9 cellular contexts compared by ENCODE assay signal in the genomic region with DNA sequence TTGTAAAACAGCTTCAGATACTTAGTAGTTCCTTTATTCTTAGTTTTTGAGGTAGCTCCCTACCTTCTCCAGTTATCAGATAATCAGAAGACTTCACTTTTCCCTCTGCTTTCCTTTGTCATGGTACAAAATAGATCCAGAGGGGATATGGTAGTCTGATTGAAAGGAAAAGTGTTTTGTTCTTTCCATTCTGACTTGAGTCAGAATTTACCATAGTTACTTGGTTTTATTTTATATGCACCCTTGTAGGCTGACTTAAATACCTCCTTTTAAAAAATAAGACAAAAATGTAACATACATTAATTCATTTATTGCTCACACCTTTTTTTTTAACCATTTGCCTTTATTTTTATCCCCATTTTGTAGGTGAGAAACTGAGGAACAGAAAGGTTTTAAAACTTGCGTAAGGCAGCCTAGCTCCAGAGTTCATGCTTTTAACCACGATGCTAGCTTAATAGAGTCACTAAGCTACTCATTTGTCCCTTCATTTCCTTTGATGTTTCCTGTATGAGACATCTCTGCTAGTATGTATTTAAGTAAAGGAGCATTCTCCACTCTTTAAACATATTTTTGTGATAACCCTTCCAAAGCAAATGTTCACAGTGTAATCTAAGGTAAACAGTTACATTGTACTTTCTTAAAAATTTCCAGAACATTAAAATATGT.
DNase-seq lines count a peak whose midpoint lies in the region; ATAC-seq and TF ChIP-seq lines count a peak whose summit lies in the region.
"Had no signal": no experiment of that assay in that cellular context is flagged by ENCODE, and none has a peak within 500 bp of the region (broad histone marks: within the 10 kb centered on the region; RNA-seq: fewer than 3 reads in every experiment).

No MANE protein-coding gene starts in this region.

- H3K4me3 Mint-ChIP-seq in HFFc6: no peak overlapping the region
- no peak overlapping the region for H3K4me3 Mint-ChIP-seq in stimulated activated memory B cell treated with anti-CD40 and anti-IgM and Interleukin-4, amounts not matched to agents 10 μg/mL and 1 μg/mL and 100 μg/mL, for 72 hours

- DNase-seq in HFFc6 (peak; percentile 48), iris pigment epithelial cell (ENCODE audit: low read depth) (peak; percentile 62), DMS53 treated with DMSO at 0.1 percent for 48 hours (lab: John Stamatoyannopoulos, UW; ENCODE audit: unreplicated experiment) (no peak), HT-29 (ENCODE audit: low spot score) (no peak), medulla oblongata (ENCODE audit: extremely low spot score) (no peak), HUDEP-2 (lab: John Stamatoyannopoulos, UW; ENCODE audit: unreplicated experiment in 76 of 76) (no peak)
- DNase-seq: SHP77 had no signal

- ATAC-seq in stimulated activated memory B cell treated with anti-CD40 and anti-IgM and Interleukin-4, amounts not matched to agents 10 μg/mL and 1 μg/mL and 100 μg/mL, for 72 hours: no peak

- H3K27me3 Mint-ChIP-seq in HFFc6 (ENCODE audit: insufficient read depth): no peaks in the 10 kb centered on the region
- no peaks in the 10 kb centered on the region for H3K27me3 Mint-ChIP-seq in stimulated activated memory B cell treated with anti-CD40 and anti-IgM and Interleukin-4, amounts not matched to agents 10 μg/mL and 1 μg/mL and 100 μg/mL, for 72 hours

- H3K27ac ChIP-seq in VCaP: peak overlapping the region; percentile 24

- H3K4me1 Mint-ChIP-seq in HFFc6 (ENCODE audit: low read depth): peaks cover 21% of the 10 kb centered on the region
- H3K4me1 Mint-ChIP-seq in stimulated activated memory B cell treated with anti-CD40 and anti-IgM and Interleukin-4, amounts not matched to agents 10 μg/mL and 1 μg/mL and 100 μg/mL, for 72 hours: peaks cover 39% of the 10 kb centered on the region

- no peak overlapping the region for H3K27ac Mint-ChIP-seq in HFFc6
- peak overlapping the region; percentile 68 for H3K27ac Mint-ChIP-seq in stimulated activated memory B cell treated with anti-CD40 and anti-IgM and Interleukin-4, amounts not matched to agents 10 μg/mL and 1 μg/mL and 100 μg/mL, for 72 hours

- no peaks in the 10 kb centered on the region for H3K9me3 Mint-ChIP-seq in HFFc6
- H3K9me3 Mint-ChIP-seq in stimulated activated memory B cell treated with anti-CD40 and anti-IgM and Interleukin-4, amounts not matched to agents 10 μg/mL and 1 μg/mL and 100 μg/mL, for 72 hours: no peaks in the 10 kb centered on the region

- TF ChIP-seq CTCF in HFFc6 (IDR thresholded peaks at IDR 0.05) (no peak), VCaP (conservative IDR thresholded peaks at IDR 0.05) (no peak)

- H3K36me3 Mint-ChIP-seq in HFFc6 (ENCODE audit: low read depth): peaks cover 19% of the 10 kb centered on the region; the same call in 1 of the 2 replicates
- H3K36me3 Mint-ChIP-seq in stimulated activated memory B cell treated with anti-CD40 and anti-IgM and Interleukin-4, amounts not matched to agents 10 μg/mL and 1 μg/mL and 100 μg/mL, for 72 hours: peaks cover 28% of the 10 kb centered on the region

Comparison
In these comparisons a context has a peak if more than half of its experiments do, and no peak if none do; other contexts are left out.
1. DNase-seq: peak in HFFc6 (single experiment) and iris pigment epithelial cell (single experiment); none in DMS53 treated with DMSO at 0.1 percent for 48 hours (single experiment), HT-29 (single experiment), medulla oblongata (single experiment) and HUDEP-2 (0 of 76).